17 cellular contexts compared by ENCODE assay signal in the genomic region with DNA sequence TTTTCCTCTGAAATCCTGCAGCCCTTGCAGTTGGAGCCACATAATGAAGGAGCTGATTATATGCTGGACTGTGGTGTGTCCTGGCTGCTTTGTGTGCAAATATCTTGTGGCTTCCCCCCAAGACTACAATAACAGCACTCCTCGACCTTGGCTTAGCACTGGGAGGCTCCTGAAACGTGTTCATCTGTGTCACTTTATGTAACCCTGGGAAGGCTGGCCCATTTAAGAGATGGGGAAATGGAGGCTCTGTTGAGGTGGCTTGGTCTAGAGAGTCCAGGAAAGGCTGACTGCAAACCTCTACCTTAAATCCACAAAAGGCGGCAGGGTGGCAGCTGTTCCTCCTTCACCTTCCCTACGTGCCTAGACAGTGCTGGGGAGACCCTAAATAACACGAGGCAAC.
A peak's percentile ranks its signal among the peaks of the same experiment; 100 is the strongest.
DNase-seq lines count a peak whose midpoint lies in the region; ATAC-seq and TF ChIP-seq lines count a peak whose summit lies in the region.
"Had no signal": no experiment of that assay in that cellular context is flagged by ENCODE, and none has a peak within 500 bp of the region (broad histone marks: within the 10 kb centered on the region; RNA-seq: fewer than 3 reads in every experiment).

No MANE protein-coding gene starts in this region.

- H3K4me1 ChIP-seq in Caco-2 (peaks cover 28% of the 10 kb centered on the region), sigmoid colon (peaks cover 0 to 35% (median 25%) of the 10 kb centered on the region in 4 donors)

- H3K36me3 Mint-ChIP-seq in Caco-2 (ENCODE audit: insufficient read depth, unreplicated experiment) (peaks cover 12% of the 10 kb centered on the region), T-cell (no peaks in the 10 kb centered on the region)
- H3K36me3 Mint-ChIP-seq: CD14-positive monocyte; CD4-positive, alpha-beta memory T cell; IgD-negative memory B cell had no signal

- no peak overlapping the region for H3K27ac ChIP-seq in coronary artery
- H3K27ac ChIP-seq in sigmoid colon: peak overlapping the region in 3 of 4 donors; percentile 39 to 67 (median 66)
- H3K27ac ChIP-seq: HL-60 had no signal

- no peak for TF ChIP-seq POLR2A in sigmoid colon (IDR thresholded peaks at IDR 0.05)

- peak overlapping the region; percentile 50 for H3K27ac Mint-ChIP-seq in Caco-2 (ENCODE audit: unreplicated experiment)
- no peak overlapping the region for H3K27ac Mint-ChIP-seq in T-cell
- H3K27ac Mint-ChIP-seq: CD14-positive monocyte; CD4-positive, alpha-beta memory T cell; IgD-negative memory B cell had no signal

- H3K4me1 Mint-ChIP-seq in Caco-2 (ENCODE audit: low read depth, unreplicated experiment) (peaks cover 33% of the 10 kb centered on the region), T-cell (no peaks in the 10 kb centered on the region)
- H3K4me1 Mint-ChIP-seq: CD4-positive, alpha-beta memory T cell; H9; IgD-negative memory B cell had no signal

- intact Hi-C loops in Caco-2 (cut with micrococcal nuclease; ENCODE audit: unreplicated experiment): no loop called here
- intact Hi-C loops in sigmoid colon (cut with DNase I): no loop called here

- DNase-seq in Caco-2 (no peak), coronary artery (ENCODE audit: low spot score) (peak; percentile 56), sigmoid colon (no peak), GM10248 (ENCODE audit: extremely low spot score) (no peak), T-cell (no peak)
- no peak for DNase-seq in stimulated activated naive CD8-positive, alpha-beta T cell treated with anti-CD3 and anti-CD28 coated beads, Interleukin-15, Interleukin-2, amounts not matched to agents 100 U/mL and 50 U/mL, for 24 hours
- DNase-seq: AML-193; Calu3; CD4-positive, alpha-beta memory T cell; DMS79 treated with DMSO at 0.1 percent for 48 hours; GF-D8; H9; KBM-7 had no signal

- TF ChIP-seq CTCF in Caco-2 (IDR thresholded peaks at IDR 0.05; ENCODE audit: insufficient read depth in 1 of 2, low read depth in 1 of 2, low read length in 1 of 2, severe bottlenecking in 1 of 2, unreplicated experiment in 1 of 2) (no peak), coronary artery (IDR thresholded peaks at IDR 0.05) (no peak), sigmoid colon (IDR thresholded peaks at IDR 0.05) (no peak), GM10248 (IDR thresholded peaks at IDR 0.05; ENCODE audit: control extremely low read depth, extremely low read depth, low read depth, missing control alignments) (no peak)

- no peaks in the 10 kb centered on the region for H3K27me3 ChIP-seq in Caco-2 (replicated peaks; ENCODE audit: control insufficient read depth, insufficient read depth, low read length)
- no peaks in the 10 kb centered on the region for H3K27me3 ChIP-seq in sigmoid colon

- H3K9me3 Mint-ChIP-seq in Caco-2 (ENCODE audit: unreplicated experiment) (no peaks in the 10 kb centered on the region), T-cell (no peaks in the 10 kb centered on the region)
- H3K9me3 Mint-ChIP-seq: CD14-positive monocyte; CD4-positive, alpha-beta memory T cell; H9; IgD-negative memory B cell had no signal

- H3K36me3 ChIP-seq in Caco-2 (ENCODE audit: control insufficient read depth, insufficient read depth, low read length) (peaks cover 1% of the 10 kb centered on the region; the same call in 1 of the 2 replicates), sigmoid colon (peaks cover 4 to 40% (median 11%) of the 10 kb centered on the region in 4 donors)

- ATAC-seq in T-cell (replicated peaks in 1 of 4): no peak
- ATAC-seq in stimulated activated naive CD8-positive, alpha-beta T cell treated with anti-CD3 and anti-CD28 coated beads, Interleukin-15, Interleukin-2, amounts not matched to agents 100 U/mL and 50 U/mL, for 24 hours: no peak
- ATAC-seq: GM12878 had no signal

- no peak for TF ChIP-seq EP300 in sigmoid colon (IDR thresholded peaks at IDR 0.05)

- BruUV-seq in Caco-2 (replicated peaks; lab: Mats Ljungman, UMichigan): no TSS peak

- H3K4me3 ChIP-seq in Caco-2 (ENCODE audit: low read depth, low read length): no peak overlapping the region
- H3K4me3 ChIP-seq in coronary artery: no peak overlapping the region
- no peak overlapping the region for H3K4me3 ChIP-seq in sigmoid colon
- H3K4me3 ChIP-seq: GM12878 had no signal

- CTCF ChIA-PET in Caco-2 (lab: Charles Lee) (no interaction called here), GM10248 (lab: Yijun Ruan, JAX) (interaction anchor here (0.6 kb wide), 1 partner anchor 41 kb away, joined by 3 read pairs; no protein-coding TSS in a partner anchor), T-cell (lab: Charles Lee) (no interaction called here)

- H3K27me3 Mint-ChIP-seq in Caco-2 (ENCODE audit: insufficient read depth, unreplicated experiment) (no peaks in the 10 kb centered on the region), T-cell (no peaks in the 10 kb centered on the region)

- POLR2A ChIA-PET in Caco-2 (lab: Charles Lee) (interaction anchor here (0.5 to 0.7 kb wide), 2 partner anchors 68 to 520 kb away, joined by 3 to 10 read pairs; no protein-coding TSS in a partner anchor), GM10248 (lab: Yijun Ruan, JAX) (no interaction called here), T-cell (lab: Charles Lee) (no interaction called here)

- H3K9me3 ChIP-seq in Caco-2 (no peaks in the 10 kb centered on the region), sigmoid colon (no peaks in the 10 kb centered on the region)

- 90 to 96% methylated on average over 5 of the region's 5 CpGs for WGBS in sigmoid colon, 2 donors

- H3K4me3 Mint-ChIP-seq in Caco-2 (ENCODE audit: unreplicated experiment) (no peak overlapping the region), T-cell (no peak overlapping the region)
- H3K4me3 Mint-ChIP-seq: CD14-positive monocyte; CD4-positive, alpha-beta memory T cell; H9; IgD-negative memory B cell had no signal

Comparison
In these comparisons a context has a peak if more than half of its experiments do, and no peak if none do; other contexts are left out.
1. H3K27ac ChIP-seq: peak in sigmoid colon (3 of 4); none in coronary artery (0 of 2).